1 cellular context compared by ENCODE assay signal in genomic region chr7:105531797-105532671, GRCh38.
TF ChIP-seq lines count a peak whose summit lies in the region.

Gene RINT1, plus strand, starts transcription at chr7:105532201. Its CDS starts 115 bp downstream, at chr7:105532316.

TF ChIP-seq in WTC11, 78 proteins besides CTCF, POLR2A, EP300 and RAD21 (continued from another document):
- TF ChIP-seq, protein P1, sequence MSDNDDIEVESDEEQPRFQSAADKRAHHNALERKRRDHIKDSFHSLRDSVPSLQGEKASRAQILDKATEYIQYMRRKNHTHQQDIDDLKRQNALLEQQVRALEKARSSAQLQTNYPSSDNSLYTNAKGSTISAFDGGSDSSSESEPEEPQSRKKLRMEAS (CRISPR knock-in tag; IDR thresholded peaks at IDR 0.05), result peak; percentile 73
- no peak for TF ChIP-seq JUN (CRISPR knock-in tag; IDR thresholded peaks at IDR 0.05)
